In genomic region chr14:78424311-78424710, GRCh38 we compare ENCODE assay signal across 22 cellular contexts.
A peak's percentile ranks its signal among the peaks of the same experiment; 100 is the strongest.
DNase-seq lines count a peak whose midpoint lies in the region; ATAC-seq, FAIRE-seq and TF ChIP-seq lines count a peak whose summit lies in the region.
"Had no signal": no experiment of that assay in that cellular context is flagged by ENCODE, and none has a peak within 500 bp of the region (broad histone marks: within the 10 kb centered on the region; RNA-seq: fewer than 3 reads in every experiment).

No MANE protein-coding gene starts in this region.

- H3K9me3 ChIP-seq in right lobe of liver = no peaks in the 10 kb centered on the region
- H3K9me3 ChIP-seq: A549; BLaER1 treated with 17β-estradiol and CSF1 and Interleukin-3, amounts not matched to agents 10 nM and 100 nM; Caco-2 had no signal

- H3K27ac ChIP-seq in right lobe of liver = no peak overlapping the region
- H3K27ac ChIP-seq: 22Rv1; A549; BLaER1 treated with 17β-estradiol and CSF1 and Interleukin-3, amounts not matched to agents 10 nM and 100 nM; C4-2B had no signal

- WGBS in right lobe of liver (ENCODE audit: insufficient coverage, low coverage, low lambda C conversion rate, missing lambda C conversion rate) = 47% methylated on average over 1 of the region's 1 CpG

- TF ChIP-seq CTCF in bronchial epithelial cell (IDR thresholded peaks at IDR 0.05; ENCODE audit: insufficient read depth, low read length, severe bottlenecking) = no peak
- no peak for TF ChIP-seq CTCF in right lobe of liver (IDR thresholded peaks at IDR 0.05)

- ATAC-seq in right lobe of liver = no peak
- ATAC-seq in HG02798 (IDR thresholded peaks at IDR 0.05; ENCODE audit: poor library complexity, unreplicated experiment) = no peak
- ATAC-seq: A549; CD8-positive, alpha-beta T cell had no signal

- no peak for TF ChIP-seq POLR2A in right lobe of liver (IDR thresholded peaks at IDR 0.05)

- intact Hi-C loops in right lobe of liver (cut with DNase I) = no loop called here

- peak; percentile 8 for DNase-seq in DMS153 (lab: John Stamatoyannopoulos, UW)
- no peak for DNase-seq in DMS153 treated with DMSO at 0.1 percent for 48 hours (lab: John Stamatoyannopoulos, UW; ENCODE audit: unreplicated experiment)
- peak; percentile 68 for DNase-seq in RCC 7860 (ENCODE audit: low spot score)
- peak; percentile 81 for DNase-seq in bronchial epithelial cell (ENCODE audit: low read depth)
- peak; percentile 84 for DNase-seq in kidney tubule cell (ENCODE audit: low spot score)
- DNase-seq in right lobe of liver = no peak
- DNase-seq in NCI-H524 treated with DMSO at 0.1 percent for 48 hours (lab: John Stamatoyannopoulos, UW) = no peak
- DNase-seq: AML-193; Caco-2; Calu3; CD4-positive, alpha-beta T cell; CD8-positive, alpha-beta T cell; DMS79 treated with DMSO at 0.1 percent for 48 hours; GF-D8 had no signal

- H3K4me3 ChIP-seq in bronchial epithelial cell (ENCODE audit: low read depth, low read length) (no peak overlapping the region), right lobe of liver (no peak overlapping the region)
- H3K4me3 ChIP-seq: A549; BLaER1 treated with 17β-estradiol and CSF1 and Interleukin-3, amounts not matched to agents 10 nM and 100 nM had no signal

- no peaks in the 10 kb centered on the region for H3K4me1 ChIP-seq in right lobe of liver
- H3K4me1 ChIP-seq: A549, Caco-2 had no signal

- H3K36me3 ChIP-seq in bronchial epithelial cell (ENCODE audit: control insufficient read depth, insufficient read depth, low read length) = no peaks in the 10 kb centered on the region
- no peaks in the 10 kb centered on the region for H3K36me3 ChIP-seq in right lobe of liver
- H3K36me3 ChIP-seq: BLaER1 treated with 17β-estradiol and CSF1 and Interleukin-3, amounts not matched to agents 10 nM and 100 nM had no signal

- peak; percentile 85 for FAIRE-seq in RCC 7860 (lab: Jason Lieb, UNC)
- FAIRE-seq in bronchial epithelial cell (lab: Jason Lieb, UNC) = no peak
- FAIRE-seq: A549, D721Med, G401.6, GM12891 had no signal

- H3K27me3 ChIP-seq in bronchial epithelial cell (ENCODE audit: control insufficient read depth, insufficient read depth, low read length) (no peaks in the 10 kb centered on the region), right lobe of liver (no peaks in the 10 kb centered on the region)
- H3K27me3 ChIP-seq: BLaER1 treated with 17β-estradiol and CSF1 and Interleukin-3, amounts not matched to agents 10 nM and 100 nM had no signal

Comparison
In these comparisons a context has a peak if more than half of its experiments do, and no peak if none do; other contexts are left out.
1. DNase-seq: peak in DMS153 (single experiment), RCC 7860 (single experiment), bronchial epithelial cell (single experiment) and kidney tubule cell (single experiment); none in DMS153 treated with DMSO at 0.1 percent for 48 hours (single experiment), right lobe of liver (0 of 3) and NCI-H524 treated with DMSO at 0.1 percent for 48 hours (single experiment).